ENCODE assay signal across 14 cellular contexts in genomic region chr2:196290569-196290968, GRCh38.
"Had no signal": no experiment of that assay in that cellular context is flagged by ENCODE, and none has a peak within 500 bp of the region (broad histone marks: within the 10 kb centered on the region; RNA-seq: fewer than 3 reads in every experiment).

No MANE protein-coding gene starts in this region.

- H3K4me3 ChIP-seq: ascending aorta, neural progenitor cell, psoas muscle, stomach, thoracic aorta had no signal

- H3K27me3 Mint-ChIP-seq: activated naive CD4-positive, alpha-beta T cell treated with anti-CD3 and anti-CD28 coated beads, Interleukin-2, amount 10 ng/mL, durations not matched to agents 7 days and 5 days had no signal

- H3K27ac ChIP-seq: ascending aorta, neural progenitor cell, psoas muscle, stomach, thoracic aorta had no signal

- ATAC-seq: psoas muscle, sciatic nerve had no signal

- H3K27ac Mint-ChIP-seq: activated naive CD4-positive, alpha-beta T cell treated with anti-CD3 and anti-CD28 coated beads, Interleukin-2, amount 10 ng/mL, durations not matched to agents 7 days and 5 days; neural progenitor cell had no signal

- DNase-seq: activated CD4-positive, alpha-beta T cell treated with anti-CD3 and anti-CD28 coated beads for 1 hour; activated CD4-positive, alpha-beta T cell treated with anti-CD3 and anti-CD28 coated beads, Interleukin-2, amount 50 U/mL, for 4 hours; activated naive CD4-positive, alpha-beta T cell treated with anti-CD3 and anti-CD28 coated beads, Interleukin-2, amount 10 ng/mL, durations not matched to agents 7 days and 5 days; activated T-cell treated with anti-CD3 and anti-CD28 coated beads, Interleukin-2, amount 50 U/mL, for 1 hour; hippocampal formation; kidney; psoas muscle; stimulated activated CD4-positive, alpha-beta T cell treated with anti-CD3 and anti-CD28 coated beads, Interleukin-1b, Interleukin-23, amount 100 ng/mL, for 48 hours; stomach; T-helper 9 cell had no signal

- H3K9me3 ChIP-seq: ascending aorta, psoas muscle, stomach, thoracic aorta had no signal

- H3K36me3 ChIP-seq: ascending aorta, neural progenitor cell, stomach, thoracic aorta had no signal

- H3K4me2 ChIP-seq: neural progenitor cell had no signal

- H3K4me3 Mint-ChIP-seq: activated naive CD4-positive, alpha-beta T cell treated with anti-CD3 and anti-CD28 coated beads, Interleukin-2, amount 10 ng/mL, durations not matched to agents 7 days and 5 days; neural progenitor cell had no signal

- H3K9ac ChIP-seq: neural progenitor cell had no signal

- H3K27me3 ChIP-seq: ascending aorta, neural progenitor cell, stomach had no signal

- H2AFZ ChIP-seq: neural progenitor cell had no signal

- H3K9me3 Mint-ChIP-seq: activated naive CD4-positive, alpha-beta T cell treated with anti-CD3 and anti-CD28 coated beads, Interleukin-2, amount 10 ng/mL, durations not matched to agents 7 days and 5 days; neural progenitor cell had no signal

- H3K4me1 ChIP-seq: neural progenitor cell, psoas muscle had no signal
